Comparison of ENCODE assay signal across 11 cellular contexts in genomic region chr7:101923276-101923985, GRCh38.
DNase-seq lines count a peak whose midpoint lies in the region; ATAC-seq, FAIRE-seq and TF ChIP-seq lines count a peak whose summit lies in the region.
"Had no signal": no experiment of that assay in that cellular context is flagged by ENCODE, and none has a peak within 500 bp of the region (broad histone marks: within the 10 kb centered on the region; RNA-seq: fewer than 3 reads in every experiment).

No MANE protein-coding gene starts in this region.

- no peak overlapping the region for H3K9ac ChIP-seq in H1 (replicated peaks in 1 of 4; ENCODE audit: extremely low read depth in 1 of 4, low read depth in 3 of 4, low read length in 3 of 4)

- H2BK15ac ChIP-seq in H1 (ENCODE audit: low read length): no peak overlapping the region

- H3K27me3 ChIP-seq in H1 (replicated peaks in 1 of 4; ENCODE audit: control insufficient read depth in 3 of 4, extremely low read depth in 1 of 4, insufficient read depth in 3 of 4, low read length in 3 of 4): no peaks in the 10 kb centered on the region
- H3K27me3 ChIP-seq in CD8-positive, alpha-beta memory T cell (ENCODE audit: insufficient read depth, low read length, poor library complexity, severe bottlenecking): no peaks in the 10 kb centered on the region
- H3K27me3 ChIP-seq: ovary had no signal

- peaks cover 0 to 6% (median 4%) of the 10 kb centered on the region in 4 experiments; a peak in 5 of 7 replicates for H3K4me1 ChIP-seq in H1 (replicated peaks in 1 of 4; ENCODE audit: control insufficient read depth in 3 of 4, insufficient read depth in 4 of 4, low read length in 3 of 4)
- no peaks in the 10 kb centered on the region for H3K4me1 ChIP-seq in CD8-positive, alpha-beta memory T cell (ENCODE audit: insufficient read depth, low read length)

- no peak overlapping the region for H2BK12ac ChIP-seq in H1 (ENCODE audit: low read depth, low read length)

- H3K18ac ChIP-seq in H1 (ENCODE audit: extremely low read depth, low read length): no peak overlapping the region; the same call in 1 of the 2 replicates

- H2AFZ ChIP-seq in H1 (ENCODE audit: low read length): no peak overlapping the region

- H4K91ac ChIP-seq in H1 (replicated peaks; ENCODE audit: insufficient read length, low read length): no peak overlapping the region

- 0 out of 2 replicates have a peak overlapping the region, but pooled peaks have one; percentile 48 for H2BK20ac ChIP-seq in H1 (ENCODE audit: low read length)

- H3K56ac ChIP-seq in H1 (replicated peaks; ENCODE audit: insufficient read length, low read depth, low read length): no peak overlapping the region

- H2BK5ac ChIP-seq in H1 (ENCODE audit: low read depth, low read length): peak overlapping the region; percentile 71; the same call in 1 of the 2 replicates

- peaks cover 16% of the 10 kb centered on the region for H3K4me1 Mint-ChIP-seq in stimulated activated naive CD8-positive, alpha-beta T cell treated with anti-CD3 and anti-CD28 coated beads, Interleukin-15, Interleukin-2, amounts not matched to agents 100 ng/mL and 50 ng/mL, for 24 hours (ENCODE audit: low read depth)
- peaks cover 29% of the 10 kb centered on the region for H3K4me1 Mint-ChIP-seq in stimulated activated naive CD8-positive, alpha-beta T cell treated with anti-CD3 and anti-CD28 coated beads, Interleukin-15, amount 100 ng/mL, for 72 hours
- peaks cover 16% of the 10 kb centered on the region for H3K4me1 Mint-ChIP-seq in nephron progenitor cell
- H3K4me1 Mint-ChIP-seq in CD8-positive, alpha-beta memory T cell: peaks cover 7 to 12% (median 8%) of the 10 kb centered on the region in 3 donors

- ATAC-seq in stimulated activated naive CD8-positive, alpha-beta T cell treated with anti-CD3 and anti-CD28 coated beads, Interleukin-15, amount 100 ng/mL, for 72 hours: no peak

- 91% methylated on average over 19 of the region's 19 CpGs; no CpG with 5 or more reads in 1 of the 2 experiments for WGBS in H1 (ENCODE audit: extremely low coverage in 1 of 2, insufficient coverage in 1 of 2, insufficient read length in 1 of 2, insufficient replicate concordance in 2 of 2, low coverage in 1 of 2, low lambda C conversion rate in 2 of 2, missing lambda C conversion rate in 1 of 2), 2 experiments

- CTCF ChIA-PET in H1 (lab: Charles Lee; ENCODE audit: partially characterized antibody): interaction anchor here (0.6 to 1.7 kb wide), 3 partner anchors 20 to 52 kb away, joined by 3 to 6 read pairs (median 5); no protein-coding TSS in a partner anchor
- CTCF ChIA-PET in CD8-positive, alpha-beta memory T cell (lab: Charles Lee): no interaction called here

- FAIRE-seq in H1 (lab: Jason Lieb, UNC): no peak

- H2AK5ac ChIP-seq in H1 (ENCODE audit: low read depth, low read length): 0 out of 2 replicates have a peak overlapping the region, but pooled peaks have one; percentile 75

- H3K9me3 ChIP-seq in H1 (ENCODE audit: insufficient read depth in 2 of 2, low read depth in 1 of 2, low read length in 1 of 2): no peaks in the 10 kb centered on the region
- no peaks in the 10 kb centered on the region for H3K9me3 ChIP-seq in CD8-positive, alpha-beta memory T cell (ENCODE audit: low read length)
- H3K9me3 ChIP-seq: ovary had no signal

- peaks cover 23% of the 10 kb centered on the region for H3K79me1 ChIP-seq in H1 (ENCODE audit: low read depth, low read length)

- TF ChIP-seq POLR2A in H1 (IDR thresholded peaks at IDR 0.05; ENCODE audit: control extremely low read depth in 1 of 2, low read depth in 2 of 2, low read length in 2 of 2): no peak

- no peak for TF ChIP-seq RAD21 in H1 (IDR thresholded peaks at IDR 0.05 in 1 of 2, conservative IDR thresholded peaks at IDR 0.05 in 1 of 2; ENCODE audit: low read depth in 2 of 2, low read length in 2 of 2)

- H3K14ac ChIP-seq in H1 (ENCODE audit: insufficient read length): no peak overlapping the region

- no peak overlapping the region for H3K23ac ChIP-seq in H1 (ENCODE audit: insufficient read length)

- no peaks in the 10 kb centered on the region for H3K9me3 Mint-ChIP-seq in stimulated activated naive CD8-positive, alpha-beta T cell treated with anti-CD3 and anti-CD28 coated beads, Interleukin-15, Interleukin-2, amounts not matched to agents 100 ng/mL and 50 ng/mL, for 24 hours
- H3K9me3 Mint-ChIP-seq in stimulated activated naive CD8-positive, alpha-beta T cell treated with anti-CD3 and anti-CD28 coated beads, Interleukin-15, amount 100 ng/mL, for 72 hours: no peaks in the 10 kb centered on the region
- H3K9me3 Mint-ChIP-seq in nephron progenitor cell: no peaks in the 10 kb centered on the region
- H3K9me3 Mint-ChIP-seq in CD8-positive, alpha-beta memory T cell: no peaks in the 10 kb centered on the region

- peaks cover 7 to 10% of the 10 kb centered on the region in 2 experiments for H4K20me1 ChIP-seq in H1 (replicated peaks in 1 of 2; ENCODE audit: control insufficient read depth in 1 of 2, insufficient read depth in 2 of 2, low read length in 2 of 2)

- no peak overlapping the region for H3K4me3 Mint-ChIP-seq in stimulated activated naive CD8-positive, alpha-beta T cell treated with anti-CD3 and anti-CD28 coated beads, Interleukin-15, Interleukin-2, amounts not matched to agents 100 ng/mL and 50 ng/mL, for 24 hours
- no peak overlapping the region for H3K4me3 Mint-ChIP-seq in stimulated activated naive CD8-positive, alpha-beta T cell treated with anti-CD3 and anti-CD28 coated beads, Interleukin-15, amount 100 ng/mL, for 72 hours
- H3K4me3 Mint-ChIP-seq in nephron progenitor cell: no peak overlapping the region
- H3K4me3 Mint-ChIP-seq in CD8-positive, alpha-beta memory T cell: no peak overlapping the region

- H3K27me3 Mint-ChIP-seq in stimulated activated naive CD8-positive, alpha-beta T cell treated with anti-CD3 and anti-CD28 coated beads, Interleukin-15, Interleukin-2, amounts not matched to agents 100 ng/mL and 50 ng/mL, for 24 hours: no peaks in the 10 kb centered on the region
- H3K27me3 Mint-ChIP-seq in stimulated activated naive CD8-positive, alpha-beta T cell treated with anti-CD3 and anti-CD28 coated beads, Interleukin-15, amount 100 ng/mL, for 72 hours: no peaks in the 10 kb centered on the region
- peaks cover 2% of the 10 kb centered on the region for H3K27me3 Mint-ChIP-seq in nephron progenitor cell (ENCODE audit: low read depth, poor library complexity)
- no peaks in the 10 kb centered on the region for H3K27me3 Mint-ChIP-seq in CD8-positive, alpha-beta memory T cell

- H2BK120ac ChIP-seq in H1 (replicated peaks; ENCODE audit: low read depth, low read length): no peak overlapping the region

- no peak for TF ChIP-seq EP300 in H1 (IDR thresholded peaks at IDR 0.05; ENCODE audit: borderline replicate concordance in 1 of 2, low read depth in 2 of 2, low read length in 2 of 2)

- H4K8ac ChIP-seq in H1 (ENCODE audit: extremely low read depth, insufficient read depth, low read length): peak overlapping the region; percentile 29; the same call in 1 of the 2 replicates

- H3K4ac ChIP-seq in H1 (replicated peaks; ENCODE audit: insufficient read length, low read depth, low read length): no peak overlapping the region

- peaks cover 17% of the 10 kb centered on the region for H3K36me3 Mint-ChIP-seq in stimulated activated naive CD8-positive, alpha-beta T cell treated with anti-CD3 and anti-CD28 coated beads, Interleukin-15, Interleukin-2, amounts not matched to agents 100 ng/mL and 50 ng/mL, for 24 hours (ENCODE audit: low read depth)
- peaks cover 33% of the 10 kb centered on the region for H3K36me3 Mint-ChIP-seq in nephron progenitor cell (ENCODE audit: low read depth)
- peaks cover 5 to 13% (median 6%) of the 10 kb centered on the region in 3 donors for H3K36me3 Mint-ChIP-seq in CD8-positive, alpha-beta memory T cell

- no peak overlapping the region for H4K5ac ChIP-seq in H1 (ENCODE audit: insufficient read length, low read depth, low read length)

- no peak for DNase-seq in stimulated activated naive CD8-positive, alpha-beta T cell treated with anti-CD3 and anti-CD28 coated beads, Interleukin-15, amount 100 ng/mL, for 72 hours
- DNase-seq in H1 (ENCODE audit: low read depth in 1 of 2, low spot score in 2 of 2) (no peak), nephron progenitor cell (no peak), iPS-NIHi7 (ENCODE audit: extremely low spot score) (no peak)
- DNase-seq in stimulated activated CD4-positive, alpha-beta T cell treated with anti-CD3 and anti-CD28 coated beads, Interleukin-12 subunit alpha, Interleukin-12 subunit beta, amount 100 ng/mL, for 4 hours: no peak
- DNase-seq in CD8-positive, alpha-beta memory T cell: no peak
- no peak for DNase-seq in stimulated activated CD4-positive, alpha-beta T cell treated with anti-CD3 and anti-CD28 coated beads, Interleukin-4, amount 100 ng/mL, for 24 hours
- DNase-seq: activated CD4-positive, CD25-positive, alpha-beta regulatory T cell; NCI-H2227 treated with DMSO at 0.1 percent for 48 hours had no signal

- H3K27ac ChIP-seq in H1 (ENCODE audit: low read depth, low read length): no peak overlapping the region
- no peak overlapping the region for H3K27ac ChIP-seq in CD8-positive, alpha-beta memory T cell (ENCODE audit: low read depth, low read length)
- H3K27ac ChIP-seq: ovary had no signal

- POLR2A ChIA-PET in H1 (lab: Charles Lee; ENCODE audit: partially characterized antibody): no interaction called here
- POLR2A ChIA-PET in CD8-positive, alpha-beta memory T cell (lab: Charles Lee): no interaction called here

- H3K27ac Mint-ChIP-seq in stimulated activated naive CD8-positive, alpha-beta T cell treated with anti-CD3 and anti-CD28 coated beads, Interleukin-15, Interleukin-2, amounts not matched to agents 100 ng/mL and 50 ng/mL, for 24 hours: peak overlapping the region; percentile 57
- no peak overlapping the region for H3K27ac Mint-ChIP-seq in stimulated activated naive CD8-positive, alpha-beta T cell treated with anti-CD3 and anti-CD28 coated beads, Interleukin-15, amount 100 ng/mL, for 72 hours
- peak overlapping the region; percentile 89 for H3K27ac Mint-ChIP-seq in nephron progenitor cell
- H3K27ac Mint-ChIP-seq in CD8-positive, alpha-beta memory T cell: peak overlapping the region in 1 of 8 donors; percentile 52

- no peak overlapping the region for H3K4me3 ChIP-seq in H1 (ENCODE audit: extremely low read depth in 1 of 4, insufficient read depth in 2 of 4, low read depth in 3 of 4, low read length in 4 of 4)
- no peak overlapping the region for H3K4me3 ChIP-seq in CD8-positive, alpha-beta memory T cell (ENCODE audit: low read length)
- H3K4me3 ChIP-seq: ovary had no signal

- peaks cover 0 to 82% of the 10 kb centered on the region in 2 experiments; a peak in 2 of 4 replicates for H3K79me2 ChIP-seq in H1 (ENCODE audit: control insufficient read depth in 1 of 2, insufficient read depth in 2 of 2, low read length in 2 of 2)

- no peaks in the 10 kb centered on the region for H3K23me2 ChIP-seq in H1 (ENCODE audit: low read depth, low read length)

- H3K36me3 ChIP-seq in H1 (ENCODE audit: control insufficient read depth in 2 of 4, insufficient read depth in 4 of 4, low read length in 3 of 4): no peaks in the 10 kb centered on the region; a peak in 1 of 8 replicates
- H3K36me3 ChIP-seq in CD8-positive, alpha-beta memory T cell (ENCODE audit: insufficient read depth, low read length): no peaks in the 10 kb centered on the region
- H3K36me3 ChIP-seq: ovary had no signal

- no peak overlapping the region for H3K4me2 ChIP-seq in H1 (ENCODE audit: insufficient read depth in 1 of 2, low read depth in 2 of 2, low read length in 2 of 2)

- no peak for TF ChIP-seq CTCF in H1 (IDR thresholded peaks at IDR 0.05; ENCODE audit: control extremely low read depth in 1 of 3, insufficient read depth in 1 of 3, low read depth in 1 of 3, low read length in 3 of 3)
- no peak for TF ChIP-seq CTCF in nephron progenitor cell (IDR thresholded peaks at IDR 0.05)

Comparison
In these comparisons a context has a peak if more than half of its experiments do, and no peak if none do; other contexts are left out.
1. H3K27ac Mint-ChIP-seq: peak in stimulated activated naive CD8-positive, alpha-beta T cell treated with anti-CD3 and anti-CD28 coated beads, Interleukin-15, Interleukin-2, amounts not matched to agents 100 ng/mL and 50 ng/mL, for 24 hours (single experiment) and nephron progenitor cell (single experiment); none in stimulated activated naive CD8-positive, alpha-beta T cell treated with anti-CD3 and anti-CD28 coated beads, Interleukin-15, amount 100 ng/mL, for 72 hours (0 of 2).